Comparison of ENCODE assay signal across 15 cellular contexts in the genomic region with DNA sequence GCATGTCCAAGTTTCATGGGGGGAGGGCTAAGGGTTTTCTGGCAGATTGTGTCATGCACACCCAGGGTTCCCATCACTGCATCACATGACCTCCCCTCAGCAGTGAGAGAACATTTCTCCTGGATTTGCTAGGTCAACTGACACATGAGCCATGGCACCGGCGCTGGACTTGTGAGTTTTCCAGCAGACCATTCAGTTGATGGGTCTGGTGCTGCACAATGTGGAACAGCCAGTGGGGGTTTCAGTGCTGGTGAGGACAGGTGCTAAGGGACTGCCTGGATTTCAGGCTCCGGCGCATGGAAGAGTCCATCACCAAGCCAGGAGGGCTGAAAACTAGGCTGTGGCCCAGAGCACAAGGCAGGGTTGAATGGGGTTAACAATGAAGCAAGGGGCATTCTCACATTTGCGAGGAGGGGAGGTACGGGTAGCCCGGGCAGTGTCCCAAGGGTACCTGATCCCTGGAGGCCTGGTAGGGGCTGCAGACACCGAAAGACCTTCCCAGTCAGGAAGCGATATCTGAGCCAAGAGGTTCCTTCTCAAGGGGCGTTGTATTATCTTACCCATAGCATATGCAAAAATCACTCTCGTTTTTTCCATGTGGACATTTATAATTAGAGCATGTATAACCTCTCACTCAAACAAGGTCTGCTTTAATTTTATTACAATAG.
DNase-seq lines count a peak whose midpoint lies in the region; ATAC-seq and TF ChIP-seq lines count a peak whose summit lies in the region.
"Had no signal": no experiment of that assay in that cellular context is flagged by ENCODE, and none has a peak within 500 bp of the region (broad histone marks: within the 10 kb centered on the region; RNA-seq: fewer than 3 reads in every experiment).

No MANE protein-coding gene starts in this region.

- TF ChIP-seq CTCF in HCT116 (IDR thresholded peaks at IDR 0.05 in 2 of 3, conservative IDR thresholded peaks at IDR 0.05 in 1 of 3; ENCODE audit: borderline replicate concordance in 1 of 3, insufficient read depth in 1 of 3, low read depth in 2 of 3, low read length in 2 of 3): no peak
- no peak for TF ChIP-seq CTCF in smooth muscle cell (IDR thresholded peaks at IDR 0.05; ENCODE audit: borderline replicate concordance, insufficient read depth, poor library complexity, severe bottlenecking)

- H3K27me3 ChIP-seq in HCT116 (ENCODE audit: insufficient read depth, low read length): no peaks in the 10 kb centered on the region
- no peaks in the 10 kb centered on the region for H3K27me3 ChIP-seq in smooth muscle cell (ENCODE audit: low read depth)

- intact Hi-C loops in HCT116 (cut with micrococcal nuclease): no loop called here

- H3K9ac ChIP-seq in HCT116 (ENCODE audit: low read length) (no peak overlapping the region), smooth muscle cell (ENCODE audit: low read depth) (no peak overlapping the region)

- no peaks in the 10 kb centered on the region for H3K9me3 ChIP-seq in HCT116 (ENCODE audit: control insufficient read depth in 1 of 2, insufficient read depth in 1 of 2, low read depth in 1 of 2, low read length in 2 of 2)
- no peaks in the 10 kb centered on the region for H3K9me3 ChIP-seq in smooth muscle cell (replicated peaks; ENCODE audit: low read depth)

- H3K9me2 ChIP-seq in HCT116 (ENCODE audit: insufficient read depth): no peaks in the 10 kb centered on the region

- no peak overlapping the region for H3K4me3 ChIP-seq in HCT116 (replicated peaks in 1 of 2; ENCODE audit: low read depth in 1 of 2, low read length in 2 of 2)
- no peak overlapping the region for H3K4me3 ChIP-seq in smooth muscle cell
- H3K4me3 ChIP-seq: SK-N-MC had no signal

- H4K20me1 ChIP-seq in HCT116 (ENCODE audit: insufficient read depth): no peaks in the 10 kb centered on the region
- H4K20me1 ChIP-seq in smooth muscle cell (ENCODE audit: low read depth): peaks cover 98% of the 10 kb centered on the region

- ATAC-seq in HCT116 (no peak), HG03571 (IDR thresholded peaks at IDR 0.05; ENCODE audit: unreplicated experiment) (no peak), HG02973 (IDR thresholded peaks at IDR 0.05; ENCODE audit: unreplicated experiment) (no peak)
- ATAC-seq: CD8-positive, alpha-beta T cell had no signal

- H3K36me3 ChIP-seq in HCT116 (ENCODE audit: control insufficient read depth in 1 of 2, insufficient read depth in 2 of 2, low read length in 2 of 2) (no peaks in the 10 kb centered on the region), smooth muscle cell (ENCODE audit: low read depth) (no peaks in the 10 kb centered on the region)

- H3K4me2 ChIP-seq in HCT116 (ENCODE audit: low read length): peak overlapping the region; percentile 78; the same call in 1 of the 2 replicates
- H3K4me2 ChIP-seq in smooth muscle cell: peak overlapping the region; percentile 78

- H3K4me1 ChIP-seq in HCT116 (ENCODE audit: control insufficient read depth in 1 of 2, insufficient read depth in 2 of 2, low read length in 2 of 2) (peaks cover 42% of the 10 kb centered on the region in 2 experiments), smooth muscle cell (ENCODE audit: low read depth) (peaks cover 26% of the 10 kb centered on the region)

- POLR2A ChIA-PET in HCT116 (lab: Charles Lee): no interaction called here

- RAD21 ChIA-PET in HCT116 (lab: Charles Lee; ENCODE audit: low non-redundant PET in 1 of 2, low total read pairs in 2 of 2, uncharacterized antibody in 2 of 2, unreplicated experiment in 2 of 2): no interaction called here

- H3K27ac ChIP-seq in HCT116 (ENCODE audit: low read depth, low read length): no peak overlapping the region
- H3K27ac ChIP-seq in smooth muscle cell (ENCODE audit: low read depth): peak overlapping the region; percentile 67
- H3K27ac ChIP-seq: SK-N-MC had no signal

- TF ChIP-seq RAD21 in HCT116 (IDR thresholded peaks at IDR 0.05; ENCODE audit: low read depth): no peak

- peaks cover 29% of the 10 kb centered on the region for H3F3A ChIP-seq in smooth muscle cell (ENCODE audit: low read depth)

- BruUV-seq in HCT116 (replicated peaks; lab: Mats Ljungman, UMichigan): no TSS peak

- 96% methylated on average over 11 of the region's 11 CpGs for WGBS in smooth muscle cell (ENCODE audit: low lambda C conversion rate)

- H2AFZ ChIP-seq in HCT116 (ENCODE audit: low read depth, low read length, poor library complexity, severe bottlenecking) (no peak overlapping the region), smooth muscle cell (ENCODE audit: low read depth) (no peak overlapping the region)

- DNase-seq in HCT116 (ENCODE audit: low read depth, low spot score) (no peak), NCI-H1092 treated with DMSO at 0.1 percent for 48 hours (lab: John Stamatoyannopoulos, UW) (peak; percentile 45), medulla oblongata (ENCODE audit: extremely low spot score) (peak; percentile 22), smooth muscle cell (lab: John Stamatoyannopoulos, UW; ENCODE audit: unreplicated experiment) (no peak), 8988T (no peak), SW480 (ENCODE audit: low spot score) (no peak)
- DNase-seq: CD8-positive, alpha-beta T cell; H7; NCI-H1105; NCI-H1694 treated with DMSO at 0.1 percent for 48 hours; NCI-H345; NCI-H526 treated with DMSO at 0.1 percent for 48 hours had no signal

- no peaks in the 10 kb centered on the region for H3K79me2 ChIP-seq in HCT116 (ENCODE audit: insufficient read depth, low read length)
- H3K79me2 ChIP-seq in smooth muscle cell (ENCODE audit: low read depth): peaks cover 2% of the 10 kb centered on the region

- CTCF ChIA-PET in HCT116 (lab: Charles Lee): no interaction called here

- TF ChIP-seq POLR2A in HCT116 (IDR thresholded peaks at IDR 0.05; ENCODE audit: borderline replicate concordance, extremely low read depth, insufficient read depth, insufficient read length): no peak

TF ChIP-seq in HCT116, 20 proteins besides CTCF, POLR2A, EP300 and RAD21:
- TF ChIP-seq EGR1 (IDR thresholded peaks at IDR 0.05; ENCODE audit: low read depth): no peak

Comparison
In these comparisons a context has a peak if more than half of its experiments do, and no peak if none do; other contexts are left out.
1. DNase-seq: peak in NCI-H1092 treated with DMSO at 0.1 percent for 48 hours (single experiment) and medulla oblongata (single experiment); none in HCT116 (single experiment), smooth muscle cell (single experiment), 8988T (single experiment) and SW480 (single experiment).